15 cellular contexts compared by ENCODE assay signal in genomic region chr2:6080837-6081541, GRCh38.
A peak's percentile ranks its signal among the peaks of the same experiment; 100 is the strongest.
DNase-seq lines count a peak whose midpoint lies in the region; ATAC-seq, FAIRE-seq and TF ChIP-seq lines count a peak whose summit lies in the region.
"Had no signal": no experiment of that assay in that cellular context is flagged by ENCODE, and none has a peak within 500 bp of the region (broad histone marks: within the 10 kb centered on the region; RNA-seq: fewer than 3 reads in every experiment).

No MANE protein-coding gene starts in this region.

- peak overlapping the region; percentile 79 for H3K4me3 Mint-ChIP-seq in neural crest cell
- H3K4me3 Mint-ChIP-seq: activated T-helper 1 cell treated with anti-CD3 and anti-CD28 coated beads, Interleukin-12 subunit alpha, Interleukin-12 subunit beta, Interleukin-2, Interleukin-4 antibody, amounts not matched to agents 30 ng/mL and 10 ng/mL and 1 ng/mL, durations not matched to agents 14 hours and 24 hours and 36 hours had no signal

- intact Hi-C loops in body of pancreas (cut with DNase I) = no loop called here
- intact Hi-C loops in kidney (cut with DNase I) = no loop called here

- TF ChIP-seq CTCF in body of pancreas (IDR thresholded peaks at IDR 0.05) (no peak), neural crest cell (conservative IDR thresholded peaks at IDR 0.05) (no peak), kidney (IDR thresholded peaks at IDR 0.05; ENCODE audit: borderline replicate concordance, extremely low read depth, insufficient read depth) (no peak)

- H3K9me3 ChIP-seq in body of pancreas = no peaks in the 10 kb centered on the region
- H3K9me3 ChIP-seq in kidney (ENCODE audit: control insufficient read depth in 1 of 2, low read length in 2 of 2) = no peaks in the 10 kb centered on the region

- peak overlapping the region; percentile 98 for H3K27ac Mint-ChIP-seq in neural crest cell (ENCODE audit: unreplicated experiment)
- H3K27ac Mint-ChIP-seq: activated T-helper 1 cell treated with anti-CD3 and anti-CD28 coated beads, Interleukin-12 subunit alpha, Interleukin-12 subunit beta, Interleukin-2, Interleukin-4 antibody, amounts not matched to agents 30 ng/mL and 10 ng/mL and 1 ng/mL, durations not matched to agents 14 hours and 24 hours and 36 hours had no signal

- no peak for TF ChIP-seq POLR2A in body of pancreas (IDR thresholded peaks at IDR 0.05)

- H3K36me3 ChIP-seq in body of pancreas (replicated peaks in 1 of 2; ENCODE audit: insufficient read depth in 1 of 2, low read depth in 2 of 2) (no peaks in the 10 kb centered on the region), kidney (ENCODE audit: control insufficient read depth in 1 of 2, insufficient read depth in 2 of 2, low read length in 2 of 2) (no peaks in the 10 kb centered on the region)
- H3K36me3 ChIP-seq: esophagus squamous epithelium, spleen had no signal

- H3K9me3 Mint-ChIP-seq in neural crest cell = no peaks in the 10 kb centered on the region
- H3K9me3 Mint-ChIP-seq: activated T-helper 1 cell treated with anti-CD3 and anti-CD28 coated beads, Interleukin-12 subunit alpha, Interleukin-12 subunit beta, Interleukin-2, Interleukin-4 antibody, amounts not matched to agents 30 ng/mL and 10 ng/mL and 1 ng/mL, durations not matched to agents 14 hours and 24 hours and 36 hours had no signal

- H3K27me3 Mint-ChIP-seq in neural crest cell (ENCODE audit: low read depth) = no peaks in the 10 kb centered on the region

- no peak overlapping the region for H3K27ac ChIP-seq in body of pancreas
- no peak overlapping the region for H3K27ac ChIP-seq in kidney (ENCODE audit: low read depth in 2 of 2, low read length in 2 of 2)
- H3K27ac ChIP-seq: esophagus squamous epithelium, spleen had no signal

- no peak for FAIRE-seq in kidney (lab: Jason Lieb, UNC)

- H3K36me3 Mint-ChIP-seq in neural crest cell (ENCODE audit: low read depth) = no peaks in the 10 kb centered on the region

- H3K27me3 ChIP-seq in body of pancreas = no peaks in the 10 kb centered on the region
- H3K27me3 ChIP-seq: spleen had no signal

- peaks cover 73% of the 10 kb centered on the region for H3K4me1 Mint-ChIP-seq in neural crest cell

- no peak overlapping the region for H3K9ac ChIP-seq in kidney (ENCODE audit: low read length in 2 of 2)

- ATAC-seq in body of pancreas (no peak), GM18870 (IDR thresholded peaks at IDR 0.05; ENCODE audit: unreplicated experiment) (no peak)
- ATAC-seq: activated CD4-positive, CD25-positive, alpha-beta regulatory T cell treated with anti-CD3 and anti-CD28 coated beads, Interleukin-2, amount 50 U/mL, for 24 hours had no signal

- H3K4me3 ChIP-seq in body of pancreas = no peak overlapping the region
- no peak overlapping the region for H3K4me3 ChIP-seq in kidney (ENCODE audit: low read length in 2 of 2)
- H3K4me3 ChIP-seq: esophagus squamous epithelium, spleen had no signal

- DNase-seq in DMS 273 (lab: John Stamatoyannopoulos, UW; ENCODE audit: unreplicated experiment) (peak; percentile 79), NCI-H2029 treated with DMSO at 0.1 percent for 48 hours (lab: John Stamatoyannopoulos, UW) (peak; percentile 28), body of pancreas (peak in 3 of 4 donors; percentile 15 to 60 (median 35)), neural crest cell (ENCODE audit: low read depth, low spot score) (no peak), kidney (no peak)
- no peak for DNase-seq in activated CD8-positive, alpha-beta memory T cell treated with anti-CD3 and anti-CD28 coated beads, Interleukin-2, amount 50 U/mL, for 48 hours
- DNase-seq in stimulated activated naive CD4-positive, alpha-beta T cell (lab: John Stamatoyannopoulos, UW) = no peak
- DNase-seq: esophagus squamous epithelium, GDM1, Kasumi-1, NCI-H774, spleen had no signal

- H3K4me1 ChIP-seq in body of pancreas (peaks cover 15% of the 10 kb centered on the region), kidney (ENCODE audit: control insufficient read depth in 1 of 2, insufficient read depth in 1 of 2, low read depth in 1 of 2, low read length in 2 of 2) (no peaks in the 10 kb centered on the region)
- H3K4me1 ChIP-seq: esophagus squamous epithelium, spleen had no signal

- WGBS in body of pancreas, 2 donors = 62 to 69% methylated on average over 8 to 20 of the region's 20 CpGs

Comparison
In these comparisons a context has a peak if more than half of its experiments do, and no peak if none do; other contexts are left out.
1. DNase-seq: peak in DMS 273 (single experiment), NCI-H2029 treated with DMSO at 0.1 percent for 48 hours (single experiment) and body of pancreas (3 of 4); none in neural crest cell (single experiment), kidney (single experiment), activated CD8-positive, alpha-beta memory T cell treated with anti-CD3 and anti-CD28 coated beads, Interleukin-2, amount 50 U/mL, for 48 hours (single experiment) and stimulated activated naive CD4-positive, alpha-beta T cell (0 of 6).